In genomic region chrX:23616361-23616760, GRCh38 we compare ENCODE assay signal across 8 cellular contexts. TPM values are rescaled to one million over a fixed set of nuclear protein-coding genes. Genes with fewer than 3 reads are reported as not detected.
DNase-seq lines count a peak whose midpoint lies in the region; ATAC-seq and TF ChIP-seq lines count a peak whose summit lies in the region.

No MANE protein-coding gene starts in this region.

- H3K9me3 ChIP-seq in osteoblast (ENCODE audit: low read depth, low read length) = no peaks in the 10 kb centered on the region

- H4K20me1 ChIP-seq in osteoblast (ENCODE audit: insufficient read depth, low read length) = no peaks in the 10 kb centered on the region

- no peak overlapping the region for H2AFZ ChIP-seq in osteoblast (ENCODE audit: low read length)

- peak; percentile 30 for DNase-seq in DMS114 treated with DMSO at 0.1 percent for 48 hours (lab: John Stamatoyannopoulos, UW; ENCODE audit: unreplicated experiment)
- DNase-seq in NCI-H2029 (lab: John Stamatoyannopoulos, UW) = peak; percentile 0
- DNase-seq in cerebellar cortex (ENCODE audit: low spot score) = peak; percentile 25
- no peak for DNase-seq in osteoblast (ENCODE audit: insufficient read length, low spot score, missing footprints)
- DNase-seq in cerebellar nuclear complex (lab: John Stamatoyannopoulos, UW) = no peak

- no peaks in the 10 kb centered on the region for H3K4me1 ChIP-seq in osteoblast (ENCODE audit: insufficient read depth, low read length)

- no peaks in the 10 kb centered on the region for H3K36me3 ChIP-seq in osteoblast (ENCODE audit: insufficient read depth, low read length)

- H3K4me3 ChIP-seq in osteoblast (ENCODE audit: insufficient read depth, low read length) = no peak overlapping the region

- ATAC-seq in GM19463 (IDR thresholded peaks at IDR 0.05; ENCODE audit: unreplicated experiment) (peak; percentile 62), HG03469 (IDR thresholded peaks at IDR 0.05; ENCODE audit: unreplicated experiment) (no peak), GM21737 (IDR thresholded peaks at IDR 0.05; ENCODE audit: unreplicated experiment) (no peak)

- H3K79me2 ChIP-seq in osteoblast (ENCODE audit: insufficient read depth, low read length) = no peaks in the 10 kb centered on the region

- no peaks in the 10 kb centered on the region for H3K27me3 ChIP-seq in osteoblast (ENCODE audit: insufficient read depth, low read length)

- TF ChIP-seq CTCF in osteoblast (IDR thresholded peaks at IDR 0.05; ENCODE audit: extremely low read depth, low read depth, low read length) = peak; percentile 59

- H3K27ac ChIP-seq in osteoblast (ENCODE audit: low read depth, low read length) = no peak overlapping the region

- no peak overlapping the region for H3K4me2 ChIP-seq in osteoblast (ENCODE audit: insufficient read depth, low read length)

RNA-seq across cellular contexts. Expression of gene PRDX4, which starts 50.9 kb away (rescaled TPM):
- 253 and 284 TPM in 2 replicates for total RNA-seq in osteoblast

Comparison
In these comparisons a context has a peak if more than half of its experiments do, and no peak if none do; other contexts are left out.
1. DNase-seq: peak in DMS114 treated with DMSO at 0.1 percent for 48 hours (single experiment), NCI-H2029 (single experiment) and cerebellar cortex (single experiment); none in osteoblast (single experiment) and cerebellar nuclear complex (0 of 2).